In the genomic region with DNA sequence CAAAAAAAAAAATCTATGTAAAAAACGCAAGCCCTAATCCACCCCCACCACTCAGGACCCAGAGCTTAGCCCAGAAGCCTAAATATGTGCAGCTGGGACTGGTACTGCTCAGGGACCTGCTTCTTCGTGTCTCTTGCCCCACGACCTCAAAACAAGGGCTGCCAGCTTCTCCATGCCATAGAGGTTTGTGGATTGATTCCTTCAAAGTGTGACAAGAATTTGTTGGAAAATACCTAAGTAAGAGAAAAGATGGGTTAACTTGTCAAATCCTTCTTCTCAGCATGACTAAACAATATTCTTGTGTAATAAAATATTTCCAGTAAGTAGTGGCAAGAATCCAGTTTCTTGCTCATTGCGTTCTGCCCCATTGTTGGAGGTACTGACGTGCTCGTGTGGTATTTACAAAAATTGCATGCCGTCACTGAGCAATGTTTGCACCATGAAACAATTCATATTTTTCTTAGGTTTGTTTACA, we compare ENCODE assay signal across 17 cellular contexts. TPM values are rescaled to one million over a fixed set of nuclear protein-coding genes. Genes with fewer than 3 reads are reported as not detected.
DNase-seq lines count a peak whose midpoint lies in the region; ATAC-seq, FAIRE-seq and TF ChIP-seq lines count a peak whose summit lies in the region.
"Had no signal": no experiment of that assay in that cellular context is flagged by ENCODE, and none has a peak within 500 bp of the region (broad histone marks: within the 10 kb centered on the region; RNA-seq: fewer than 3 reads in every experiment).

No MANE protein-coding gene starts in this region.

- peaks cover 2 to 7% (median 3%) of the 10 kb centered on the region in 3 donors for H3K27me3 Mint-ChIP-seq in CD14-positive monocyte (ENCODE audit: low read depth in 3 of 3)
- no peaks in the 10 kb centered on the region for H3K27me3 Mint-ChIP-seq in dendritic cell treated with granulocyte-macrophage colony-stimulating factor and Interleukin-4, amounts not matched to agents 40 ng/mL and 50 ng/mL, for 4 days
- peaks cover 4% of the 10 kb centered on the region for H3K27me3 Mint-ChIP-seq in CD8-positive, alpha-beta T cell (ENCODE audit: low read depth)

- H3K27ac ChIP-seq in osteoblast (ENCODE audit: low read depth, low read length) (peak overlapping the region; percentile 91), small intestine (ENCODE audit: low read depth in 1 of 2, low read length in 1 of 2) (no peak overlapping the region)
- H3K27ac ChIP-seq in CD8-positive, alpha-beta T cell (ENCODE audit: low read depth, low read length), result no peak overlapping the region
- H3K27ac ChIP-seq: cardiac muscle cell had no signal

- H3K4me2 ChIP-seq in osteoblast (ENCODE audit: insufficient read depth, low read length), result peak overlapping the region; percentile 48

- no peak for DNase-seq in CD14-positive monocyte (ENCODE audit: low spot score)
- DNase-seq in MG63, result peak; percentile 71
- peak; percentile 91 for DNase-seq in osteoblast (ENCODE audit: insufficient read length, low spot score, missing footprints)
- no peak for DNase-seq in NOMO-1 treated with DMSO at 0.1 percent for 48 hours (lab: John Stamatoyannopoulos, UW; ENCODE audit: unreplicated experiment)
- no peak for DNase-seq in small intestine
- DNase-seq in CD8-positive, alpha-beta T cell, result no peak
- DNase-seq: activated T-cell treated with anti-CD3 and anti-CD28 coated beads, Interleukin-2, amount 50 U/mL, for 1 hour; Caco-2; NCI-H1694 treated with DMSO at 0.1 percent for 48 hours; NCI-H748 treated with DMSO at 0.1 percent for 48 hours; stimulated activated CD4-positive, alpha-beta T cell treated with anti-CD3 and anti-CD28 coated beads, Interleukin-4, amount 100 ng/mL, for 4 hours had no signal

- H2AFZ ChIP-seq in osteoblast (ENCODE audit: low read length), result no peak overlapping the region

- no peaks in the 10 kb centered on the region for H4K20me1 ChIP-seq in osteoblast (ENCODE audit: insufficient read depth, low read length)

- H3K4me1 Mint-ChIP-seq in CD14-positive monocyte, result peaks cover 33% of the 10 kb centered on the region
- H3K4me1 Mint-ChIP-seq in dendritic cell treated with granulocyte-macrophage colony-stimulating factor and Interleukin-4, amounts not matched to agents 40 ng/mL and 50 ng/mL, for 4 days (ENCODE audit: low read depth), result peaks cover 17% of the 10 kb centered on the region
- no peaks in the 10 kb centered on the region for H3K4me1 Mint-ChIP-seq in CD8-positive, alpha-beta T cell (ENCODE audit: low read depth)

- intact Hi-C loops in CD14-positive monocyte (cut with micrococcal nuclease), result no loop called here
- intact Hi-C loops in dendritic cell treated with granulocyte-macrophage colony-stimulating factor and Interleukin-4, amounts not matched to agents 40 ng/mL and 50 ng/mL, for 4 days (cut with micrococcal nuclease), result no loop called here
- intact Hi-C loops in CD8-positive, alpha-beta T cell (cut with DNase I, micrococcal nuclease), result no loop called here

- H3K4me3 ChIP-seq in MG63, result no peak overlapping the region
- H3K4me3 ChIP-seq in osteoblast (ENCODE audit: insufficient read depth, low read length), result no peak overlapping the region
- H3K4me3 ChIP-seq in small intestine (ENCODE audit: low read depth in 1 of 2, low read length in 2 of 2), result no peak overlapping the region
- H3K4me3 ChIP-seq in CD8-positive, alpha-beta T cell (ENCODE audit: low read depth, low read length), result no peak overlapping the region
- H3K4me3 ChIP-seq: cardiac muscle cell had no signal

- TF ChIP-seq CTCF in CD14-positive monocyte (IDR thresholded peaks at IDR 0.05), result no peak
- no peak for TF ChIP-seq CTCF in osteoblast (IDR thresholded peaks at IDR 0.05; ENCODE audit: extremely low read depth, low read depth, low read length)
- TF ChIP-seq CTCF in CD8-positive, alpha-beta T cell (IDR thresholded peaks at IDR 0.05), result no peak

- CTCF ChIA-PET in CD8-positive, alpha-beta T cell (lab: Charles Lee), result no interaction called here

- H3K4me1 ChIP-seq in osteoblast (ENCODE audit: insufficient read depth, low read length) (peaks cover 15% of the 10 kb centered on the region), small intestine (ENCODE audit: control insufficient read depth in 2 of 2, insufficient read depth in 1 of 2, low read depth in 1 of 2, low read length in 1 of 2) (peaks cover 3% of the 10 kb centered on the region in 2 donors)
- H3K4me1 ChIP-seq in CD8-positive, alpha-beta T cell (ENCODE audit: insufficient read depth, low read length), result no peaks in the 10 kb centered on the region

- peaks cover 0 to 2% of the 10 kb centered on the region in 2 donors for H3K36me3 Mint-ChIP-seq in CD14-positive monocyte
- no peaks in the 10 kb centered on the region for H3K36me3 Mint-ChIP-seq in dendritic cell treated with granulocyte-macrophage colony-stimulating factor and Interleukin-4, amounts not matched to agents 40 ng/mL and 50 ng/mL, for 4 days (ENCODE audit: low read depth)
- no peaks in the 10 kb centered on the region for H3K36me3 Mint-ChIP-seq in CD8-positive, alpha-beta T cell

- peak overlapping the region in 6 of 7 donors; percentile 8 to 93 (median 86) for H3K27ac Mint-ChIP-seq in CD14-positive monocyte
- H3K27ac Mint-ChIP-seq in dendritic cell treated with granulocyte-macrophage colony-stimulating factor and Interleukin-4, amounts not matched to agents 40 ng/mL and 50 ng/mL, for 4 days, result peak overlapping the region; percentile 93
- no peak overlapping the region for H3K27ac Mint-ChIP-seq in CD8-positive, alpha-beta T cell
- H3K27ac Mint-ChIP-seq: progenitor cell of endocrine pancreas; stimulated activated naive CD8-positive, alpha-beta T cell treated with anti-CD3 and anti-CD28 coated beads, Interleukin-15, Interleukin-2, amounts not matched to agents 100 ng/mL and 50 ng/mL, for 24 hours had no signal

- H3K79me2 ChIP-seq in osteoblast (ENCODE audit: insufficient read depth, low read length), result no peaks in the 10 kb centered on the region

- H3K4me3 Mint-ChIP-seq in CD14-positive monocyte, result no peak overlapping the region
- H3K4me3 Mint-ChIP-seq in dendritic cell treated with granulocyte-macrophage colony-stimulating factor and Interleukin-4, amounts not matched to agents 40 ng/mL and 50 ng/mL, for 4 days, result no peak overlapping the region
- no peak overlapping the region for H3K4me3 Mint-ChIP-seq in CD8-positive, alpha-beta T cell
- H3K4me3 Mint-ChIP-seq: stimulated activated naive CD8-positive, alpha-beta T cell treated with anti-CD3 and anti-CD28 coated beads, Interleukin-15, Interleukin-2, amounts not matched to agents 100 ng/mL and 50 ng/mL, for 24 hours had no signal

- peaks cover 0 to 2% (median 0%) of the 10 kb centered on the region in 7 donors for H3K9me3 Mint-ChIP-seq in CD14-positive monocyte
- no peaks in the 10 kb centered on the region for H3K9me3 Mint-ChIP-seq in dendritic cell treated with granulocyte-macrophage colony-stimulating factor and Interleukin-4, amounts not matched to agents 40 ng/mL and 50 ng/mL, for 4 days
- H3K9me3 Mint-ChIP-seq in CD8-positive, alpha-beta T cell, result no peaks in the 10 kb centered on the region
- H3K9me3 Mint-ChIP-seq: stimulated activated naive CD8-positive, alpha-beta T cell treated with anti-CD3 and anti-CD28 coated beads, Interleukin-15, Interleukin-2, amounts not matched to agents 100 ng/mL and 50 ng/mL, for 24 hours had no signal

- H3K9me3 ChIP-seq in MG63 (0 out of 2 replicates have a peak, but pooled peaks cover 2% of the 10 kb centered on the region), osteoblast (ENCODE audit: low read depth, low read length) (no peaks in the 10 kb centered on the region), small intestine (ENCODE audit: control insufficient read depth, low read depth) (no peaks in the 10 kb centered on the region)
- no peaks in the 10 kb centered on the region for H3K9me3 ChIP-seq in CD8-positive, alpha-beta T cell (ENCODE audit: low read length)
- H3K9me3 ChIP-seq: Caco-2 had no signal

- no peak for ATAC-seq in GM18517 (IDR thresholded peaks at IDR 0.05; ENCODE audit: unreplicated experiment)
- ATAC-seq in CD8-positive, alpha-beta T cell, result no peak

- POLR2A ChIA-PET in CD8-positive, alpha-beta T cell (lab: Charles Lee), result no interaction called here

- no peak for FAIRE-seq in small intestine (lab: Jason Lieb, UNC)

- WGBS in small intestine, 3 donors, result 75 to 80% (median 76%) methylated on average over 7 of the region's 7 CpGs

- H3K27me3 ChIP-seq in MG63 (no peaks in the 10 kb centered on the region), osteoblast (ENCODE audit: insufficient read depth, low read length) (no peaks in the 10 kb centered on the region), small intestine (ENCODE audit: control insufficient read depth in 2 of 2, insufficient read depth in 2 of 2, low read length in 2 of 2) (no peaks in the 10 kb centered on the region)
- no peaks in the 10 kb centered on the region for H3K27me3 ChIP-seq in CD8-positive, alpha-beta T cell (ENCODE audit: insufficient read depth, low read length)
- H3K27me3 ChIP-seq: cardiac muscle cell had no signal

- H3K36me3 ChIP-seq in MG63, result no peaks in the 10 kb centered on the region
- no peaks in the 10 kb centered on the region for H3K36me3 ChIP-seq in osteoblast (ENCODE audit: insufficient read depth, low read length)
- H3K36me3 ChIP-seq in small intestine (ENCODE audit: control insufficient read depth in 2 of 2, insufficient read depth in 2 of 2, low read length in 2 of 2), result no peaks in the 10 kb centered on the region
- H3K36me3 ChIP-seq in CD8-positive, alpha-beta T cell (ENCODE audit: insufficient read depth, low read length), result no peaks in the 10 kb centered on the region
- H3K36me3 ChIP-seq: cardiac muscle cell had no signal

RNA-seq across cellular contexts. Expression of a gene that starts 0.8 kb away (rescaled TPM):
- polyA plus RNA-seq in CD14-positive monocyte, result not detected
- not detected in 2 replicates for total RNA-seq in MG63 (2014; rRNA removed; shearing (Covaris generic); ENCODE audit: low replicate concordance)
- not detected in 2 replicates for total RNA-seq in osteoblast
- not detected for polyA plus RNA-seq in small intestine
- total RNA-seq in CD8-positive, alpha-beta T cell, result not detected
- total RNA-seq: Caco-2, cardiac muscle cell, mononuclear cell, progenitor cell of endocrine pancreas had no signal
- polyA plus RNA-seq: cardiac muscle cell had no signal

RNA-seq across cellular contexts. Expression of a gene that starts 9.5 kb away (rescaled TPM):
- polyA plus RNA-seq in CD14-positive monocyte, result not detected
- not detected in 2 replicates for total RNA-seq in MG63 (2014; rRNA removed; shearing (Covaris generic); ENCODE audit: low replicate concordance)
- 0.88 and 1.1 TPM in 2 replicates for total RNA-seq in osteoblast
- polyA plus RNA-seq in small intestine, result 100 to 1,000 TPM; 202 to 336 (median 210) TPM
- total RNA-seq in CD8-positive, alpha-beta T cell, result not detected
- total RNA-seq: cardiac muscle cell, mononuclear cell, progenitor cell of endocrine pancreas had no signal
- polyA plus RNA-seq: cardiac muscle cell had no signal

Comparison
In these comparisons a context has a peak if more than half of its experiments do, and no peak if none do; other contexts are left out.
1. DNase-seq: peak in MG63 (single experiment) and osteoblast (single experiment); none in CD14-positive monocyte (single experiment), NOMO-1 treated with DMSO at 0.1 percent for 48 hours (single experiment), small intestine (single experiment) and CD8-positive, alpha-beta T cell (0 of 7).